ENCODE assay signal across 17 cellular contexts in genomic region chr14:83826838-83827237, GRCh38.
DNase-seq lines count a peak whose midpoint lies in the region; ATAC-seq, FAIRE-seq and TF ChIP-seq lines count a peak whose summit lies in the region.
"Had no signal": no experiment of that assay in that cellular context is flagged by ENCODE, and none has a peak within 500 bp of the region (broad histone marks: within the 10 kb centered on the region; RNA-seq: fewer than 3 reads in every experiment).

No MANE protein-coding gene starts in this region.

- no peak overlapping the region for H4K8ac ChIP-seq in mesenchymal stem cell (ENCODE audit: low read length)

- H3K4ac ChIP-seq in mesenchymal stem cell (ENCODE audit: low read depth in 1 of 2, low read length in 2 of 2), result no peak overlapping the region

- H3K36me3 Mint-ChIP-seq in HFFc6 (ENCODE audit: low read depth) (peaks cover 4% of the 10 kb centered on the region; the same call in 1 of the 2 replicates), WTC11 (no peaks in the 10 kb centered on the region)
- no peaks in the 10 kb centered on the region for H3K36me3 Mint-ChIP-seq in activated naive CD4-positive, alpha-beta T cell treated with anti-CD3 and anti-CD28 coated beads, Interleukin-2, amount 10 ng/mL, durations not matched to agents 7 days and 5 days
- H3K36me3 Mint-ChIP-seq in activated T-helper 17 cell treated with anti-CD3 and anti-CD28 coated beads, Interleukin-2, amount 50 U/mL, for 72 hours (ENCODE audit: low read depth), result no peaks in the 10 kb centered on the region
- H3K36me3 Mint-ChIP-seq: type B pancreatic cell had no signal

- no peaks in the 10 kb centered on the region for H3K27me3 ChIP-seq in mesenchymal stem cell (ENCODE audit: control insufficient read depth in 1 of 2, insufficient read depth in 1 of 2, low read length in 2 of 2)
- H3K27me3 ChIP-seq: SJSA1 had no signal

- H2BK120ac ChIP-seq in mesenchymal stem cell (ENCODE audit: low read depth, low read length), result no peak overlapping the region

- no peak overlapping the region; the same call in 1 of the 2 replicates for H3K27ac Mint-ChIP-seq in HFFc6
- peak overlapping the region; percentile 78; the same call in 1 of the 2 replicates for H3K27ac Mint-ChIP-seq in WTC11
- H3K27ac Mint-ChIP-seq in activated naive CD4-positive, alpha-beta T cell treated with anti-CD3 and anti-CD28 coated beads, Interleukin-2, amount 10 ng/mL, durations not matched to agents 7 days and 5 days, result no peak overlapping the region
- no peak overlapping the region for H3K27ac Mint-ChIP-seq in activated T-helper 17 cell treated with anti-CD3 and anti-CD28 coated beads, Interleukin-2, amount 50 U/mL, for 72 hours
- H3K27ac Mint-ChIP-seq: type B pancreatic cell had no signal

- no peak for TF ChIP-seq POLR2A in A549 (IDR thresholded peaks at IDR 0.05; ENCODE audit: low read length)

- no peaks in the 10 kb centered on the region for H3K36me3 ChIP-seq in mesenchymal stem cell (ENCODE audit: control insufficient read depth in 1 of 2, insufficient read depth in 2 of 2, low read depth in 1 of 2, low read length in 2 of 2)
- H3K36me3 ChIP-seq: SJSA1, WERI-Rb-1 had no signal

- H3K4me2 ChIP-seq in A549 (0 out of 3 replicates have a peak overlapping the region, but pooled peaks have one; percentile 14), mesenchymal stem cell (ENCODE audit: low read length, poor library complexity, severe bottlenecking) (no peak overlapping the region)

- H3K9ac ChIP-seq in mesenchymal stem cell (ENCODE audit: low read length), result peak overlapping the region; percentile 69

- no peak for FAIRE-seq in A549 (lab: Jason Lieb, UNC)
- FAIRE-seq: D721Med had no signal

- H3K14ac ChIP-seq in mesenchymal stem cell (ENCODE audit: low read length in 2 of 2), result peak overlapping the region in 1 of 2 experiments; percentile 62

- H3K18ac ChIP-seq in mesenchymal stem cell (ENCODE audit: low read depth in 1 of 2, low read length in 2 of 2), result no peak overlapping the region

- H2BK5ac ChIP-seq in mesenchymal stem cell (ENCODE audit: low read depth, low read length, poor library complexity, severe bottlenecking), result no peak overlapping the region

- no peaks in the 10 kb centered on the region for H3K27me3 Mint-ChIP-seq in HFFc6 (ENCODE audit: insufficient read depth)
- no peaks in the 10 kb centered on the region for H3K27me3 Mint-ChIP-seq in WTC11 (ENCODE audit: low read depth)
- H3K27me3 Mint-ChIP-seq in activated naive CD4-positive, alpha-beta T cell treated with anti-CD3 and anti-CD28 coated beads, Interleukin-2, amount 10 ng/mL, durations not matched to agents 7 days and 5 days, result no peaks in the 10 kb centered on the region
- H3K27me3 Mint-ChIP-seq in activated T-helper 17 cell treated with anti-CD3 and anti-CD28 coated beads, Interleukin-2, amount 50 U/mL, for 72 hours, result no peaks in the 10 kb centered on the region
- H3K27me3 Mint-ChIP-seq: type B pancreatic cell had no signal

- ATAC-seq in A549 (no peak), WTC11 (peak; percentile 40), GM18519 (IDR thresholded peaks at IDR 0.05; ENCODE audit: low FRiP score, unreplicated experiment) (no peak), GM18867 (IDR thresholded peaks at IDR 0.05; ENCODE audit: unreplicated experiment) (no peak)
- no peak for ATAC-seq in activated T-helper 17 cell treated with anti-CD3 and anti-CD28 coated beads, Interleukin-2, amount 50 U/mL, for 72 hours (replicated peaks)

- H3K79me1 ChIP-seq in mesenchymal stem cell (replicated peaks; ENCODE audit: low read length, poor library complexity, severe bottlenecking), result no peaks in the 10 kb centered on the region

- CTCF ChIA-PET in A549 (lab: Yijun Ruan, JAX), result no interaction called here
- CTCF ChIA-PET in WTC11 (lab: Charles Lee), result no interaction called here
- CTCF ChIA-PET in activated naive CD4-positive, alpha-beta T cell treated with anti-CD3 and anti-CD28 coated beads, Interleukin-2, amount 10 ng/mL, durations not matched to agents 7 days and 5 days (lab: Charles Lee), result no interaction called here

- DNase-seq in A549 (ENCODE audit: low read depth in 1 of 2, low spot score in 1 of 2) (peak in 1 of 2 experiments; percentile 6), HFFc6 (peak; percentile 11), WTC11 (ENCODE audit: low spot score) (no peak), mesenchymal stem cell (peak; percentile 26)
- DNase-seq in activated naive CD4-positive, alpha-beta T cell treated with anti-CD3 and anti-CD28 coated beads, Interleukin-2, amount 10 ng/mL, durations not matched to agents 7 days and 5 days, result no peak
- DNase-seq: activated naive CD4-positive, alpha-beta T cell treated with anti-CD3 and anti-CD28 coated beads, Interleukin-2, amount 50 U/mL, for 16 hours; cerebellar nuclear complex; NCI-H146; nucleus accumbens; WERI-Rb-1 had no signal

- TF ChIP-seq CTCF in A549 (IDR thresholded peaks at IDR 0.05), result no peak
- TF ChIP-seq CTCF in HFFc6 (IDR thresholded peaks at IDR 0.05), result no peak
- no peak for TF ChIP-seq CTCF in WTC11 (IDR thresholded peaks at IDR 0.05)

- H2AFZ ChIP-seq in mesenchymal stem cell (ENCODE audit: low read depth, low read length), result no peak overlapping the region

- H2BK12ac ChIP-seq in mesenchymal stem cell (ENCODE audit: low read length in 2 of 2), result no peak overlapping the region

- H3K4me1 Mint-ChIP-seq in HFFc6 (ENCODE audit: low read depth) (peaks cover 10% of the 10 kb centered on the region; the same call in 1 of the 2 replicates), WTC11 (peaks cover 41% of the 10 kb centered on the region)
- H3K4me1 Mint-ChIP-seq in activated naive CD4-positive, alpha-beta T cell treated with anti-CD3 and anti-CD28 coated beads, Interleukin-2, amount 10 ng/mL, durations not matched to agents 7 days and 5 days, result no peaks in the 10 kb centered on the region
- no peaks in the 10 kb centered on the region for H3K4me1 Mint-ChIP-seq in activated T-helper 17 cell treated with anti-CD3 and anti-CD28 coated beads, Interleukin-2, amount 50 U/mL, for 72 hours

- no peak overlapping the region for H3K23ac ChIP-seq in mesenchymal stem cell (ENCODE audit: low read length in 2 of 2)

- H3K27ac ChIP-seq in A549, result no peak overlapping the region
- H3K27ac ChIP-seq in mesenchymal stem cell (ENCODE audit: low read length, poor library complexity, severe bottlenecking), result peak overlapping the region; percentile 50
- H3K27ac ChIP-seq: epithelial cell of prostate, SJSA1, WERI-Rb-1 had no signal

- H3K9me3 Mint-ChIP-seq in HFFc6 (peaks cover 9% of the 10 kb centered on the region), WTC11 (peaks cover 5% of the 10 kb centered on the region)
- peaks cover 13% of the 10 kb centered on the region for H3K9me3 Mint-ChIP-seq in activated naive CD4-positive, alpha-beta T cell treated with anti-CD3 and anti-CD28 coated beads, Interleukin-2, amount 10 ng/mL, durations not matched to agents 7 days and 5 days
- peaks cover 22% of the 10 kb centered on the region for H3K9me3 Mint-ChIP-seq in activated T-helper 17 cell treated with anti-CD3 and anti-CD28 coated beads, Interleukin-2, amount 50 U/mL, for 72 hours
- H3K9me3 Mint-ChIP-seq: type B pancreatic cell had no signal

- TF ChIP-seq EP300 in A549 (IDR thresholded peaks at IDR 0.05), result no peak

- H3K4me3 ChIP-seq in A549, result no peak overlapping the region
- peak overlapping the region in 1 of 2 experiments; percentile 65 for H3K4me3 ChIP-seq in mesenchymal stem cell (ENCODE audit: insufficient read depth in 1 of 2, low read depth in 1 of 2, low read length in 2 of 2)
- H3K4me3 ChIP-seq: SJSA1 had no signal

- TF ChIP-seq RAD21 in A549 (conservative IDR thresholded peaks at IDR 0.05 in 1 of 2, IDR thresholded peaks at IDR 0.05 in 1 of 2), result no peak

- H4K91ac ChIP-seq in mesenchymal stem cell (ENCODE audit: low read length), result no peak overlapping the region

- H3K9me3 ChIP-seq in A549 (no peaks in the 10 kb centered on the region), mesenchymal stem cell (ENCODE audit: control insufficient read depth, low read length) (no peaks in the 10 kb centered on the region)
- H3K9me3 ChIP-seq: SJSA1 had no signal

- no peak overlapping the region for H2AK5ac ChIP-seq in mesenchymal stem cell (ENCODE audit: low read length, severe bottlenecking)

- peak overlapping the region; percentile 47; the same call in 1 of the 2 replicates for H3K4me3 Mint-ChIP-seq in HFFc6
- no peak overlapping the region for H3K4me3 Mint-ChIP-seq in WTC11
- H3K4me3 Mint-ChIP-seq in activated naive CD4-positive, alpha-beta T cell treated with anti-CD3 and anti-CD28 coated beads, Interleukin-2, amount 10 ng/mL, durations not matched to agents 7 days and 5 days, result no peak overlapping the region
- no peak overlapping the region for H3K4me3 Mint-ChIP-seq in activated T-helper 17 cell treated with anti-CD3 and anti-CD28 coated beads, Interleukin-2, amount 50 U/mL, for 72 hours
- H3K4me3 Mint-ChIP-seq: type B pancreatic cell had no signal

- WGBS in A549 (ENCODE audit: missing lambda C conversion rate), result 2% methylated on average over 6 of the region's 6 CpGs
- 85% methylated on average over 6 of the region's 6 CpGs for WGBS in mesenchymal stem cell

- H3K4me1 ChIP-seq in A549 (no peaks in the 10 kb centered on the region), mesenchymal stem cell (ENCODE audit: control insufficient read depth, insufficient read depth, low read depth, low read length) (no peaks in the 10 kb centered on the region)
- H3K4me1 ChIP-seq: SJSA1 had no signal

- H2BK15ac ChIP-seq in mesenchymal stem cell (ENCODE audit: low read depth, poor library complexity, severe bottlenecking), result no peak overlapping the region

- POLR2A ChIA-PET in A549 (lab: Yijun Ruan, JAX) (no interaction called here), WTC11 (lab: Charles Lee) (no interaction called here)

TF ChIP-seq in A549, 52 proteins besides CTCF, POLR2A, EP300 and RAD21 (continues in another document):
- TF ChIP-seq HOXB13 (CRISPR knock-in tag; IDR thresholded peaks at IDR 0.05; ENCODE audit: low read depth) (no peak), FOSL2 (IDR thresholded peaks at IDR 0.05) (no peak), FOSL2 (CRISPR knock-in tag; IDR thresholded peaks at IDR 0.05) (no peak), MAX (IDR thresholded peaks at IDR 0.05) (no peak), HEYL (CRISPR knock-in tag; IDR thresholded peaks at IDR 0.05) (no peak), FOXS1 (CRISPR knock-in tag; IDR thresholded peaks at IDR 0.05) (no peak)

TF ChIP-seq in WTC11, 78 proteins besides CTCF, POLR2A, EP300 and RAD21 (continues in another document):
- TF ChIP-seq SP1 (CRISPR knock-in tag; conservative IDR thresholded peaks at IDR 0.05) (no peak), ZNF671 (CRISPR knock-in tag; IDR thresholded peaks at IDR 0.05) (no peak), ATF1 (CRISPR knock-in tag; IDR thresholded peaks at IDR 0.05) (no peak), USF1 (CRISPR knock-in tag; IDR thresholded peaks at IDR 0.05) (no peak), SOX15 (CRISPR knock-in tag; IDR thresholded peaks at IDR 0.05) (no peak)

Comparison
In these comparisons a context has a peak if more than half of its experiments do, and no peak if none do; other contexts are left out.
1. DNase-seq: peak in HFFc6 (single experiment) and mesenchymal stem cell (single experiment); none in WTC11 (single experiment) and activated naive CD4-positive, alpha-beta T cell treated with anti-CD3 and anti-CD28 coated beads, Interleukin-2, amount 10 ng/mL, durations not matched to agents 7 days and 5 days (single experiment).